Comparison of ENCODE assay signal across 14 cellular contexts in the genomic region with DNA sequence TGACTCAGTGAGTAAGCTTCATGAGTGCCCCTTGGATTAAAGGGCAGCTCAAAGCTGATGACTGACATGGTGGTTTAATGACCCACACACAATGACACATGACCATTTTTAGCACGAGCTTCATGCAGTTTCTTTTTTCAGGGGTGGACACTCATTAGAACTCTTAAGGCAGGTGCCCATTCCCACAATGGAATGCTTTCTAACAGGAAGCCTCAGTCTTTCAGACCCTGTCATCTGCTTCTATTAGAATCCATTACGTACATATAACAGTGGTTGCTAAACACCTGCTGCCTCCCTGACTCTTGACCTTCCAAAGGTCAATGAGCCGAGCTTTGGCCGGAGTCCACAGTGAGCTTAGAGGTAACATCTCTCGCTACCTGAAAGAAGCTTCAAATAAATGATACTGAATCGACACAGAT. TPM values are rescaled to one million over a fixed set of nuclear protein-coding genes. Genes with fewer than 3 reads are reported as not detected.
DNase-seq lines count a peak whose midpoint lies in the region; ATAC-seq and TF ChIP-seq lines count a peak whose summit lies in the region.
"Had no signal": no experiment of that assay in that cellular context is flagged by ENCODE, and none has a peak within 500 bp of the region (broad histone marks: within the 10 kb centered on the region; RNA-seq: fewer than 3 reads in every experiment).

No MANE protein-coding gene starts in this region.

- no peak overlapping the region for H3K4me3 Mint-ChIP-seq in activated CD4-positive, alpha-beta memory T cell treated with anti-CD3 and anti-CD28 coated beads for 36 hours
- H3K4me3 Mint-ChIP-seq: memory B cell had no signal

- peak overlapping the region in 1 of 2 donors; percentile 4 for H3K4me3 ChIP-seq in foreskin fibroblast (ENCODE audit: low read depth in 1 of 2, low read length in 2 of 2)
- H3K4me3 ChIP-seq in gastrocnemius medialis = no peak overlapping the region

- H3K4me1 ChIP-seq in gastrocnemius medialis = peaks cover 27 to 32% of the 10 kb centered on the region in 2 donors

- H3K9me3 ChIP-seq in gastrocnemius medialis = no peaks in the 10 kb centered on the region

- CTCF ChIA-PET in activated CD4-positive, alpha-beta memory T cell treated with anti-CD3 and anti-CD28 coated beads for 36 hours (lab: Charles Lee) = interaction anchor here (0.9 to 10.5 kb wide), 20 partner anchors 8 to 703 kb away, joined by 3 to 215 read pairs (median 8); a partner anchor contains a TSS

- TF ChIP-seq POLR2A in gastrocnemius medialis (IDR thresholded peaks at IDR 0.05) = no peak

- H3K27me3 Mint-ChIP-seq in activated CD4-positive, alpha-beta memory T cell treated with anti-CD3 and anti-CD28 coated beads for 36 hours = no peaks in the 10 kb centered on the region
- H3K27me3 Mint-ChIP-seq: memory B cell had no signal

- no peaks in the 10 kb centered on the region for H3K36me3 Mint-ChIP-seq in activated CD4-positive, alpha-beta memory T cell treated with anti-CD3 and anti-CD28 coated beads for 36 hours
- H3K36me3 Mint-ChIP-seq: memory B cell had no signal

- TF ChIP-seq CTCF in foreskin fibroblast (IDR thresholded peaks at IDR 0.05; ENCODE audit: low read depth, low read length) (no peak), gastrocnemius medialis (IDR thresholded peaks at IDR 0.05 in 4 of 5, conservative IDR thresholded peaks at IDR 0.05 in 1 of 5) (no peak), omental fat pad (IDR thresholded peaks at IDR 0.05) (no peak)

- H3K9me3 Mint-ChIP-seq in activated CD4-positive, alpha-beta memory T cell treated with anti-CD3 and anti-CD28 coated beads for 36 hours = no peaks in the 10 kb centered on the region
- H3K9me3 Mint-ChIP-seq: memory B cell had no signal

- in situ Hi-C loops in gastrocnemius medialis (cut with MboI; ENCODE audit: low sequenced_read_pairs in 4 of 4) = loop anchor here in 1 of 4 donors (5.0 kb wide), 1 partner anchor 63 kb away; no protein-coding TSS in a partner anchor

- no peaks in the 10 kb centered on the region for H3K4me1 Mint-ChIP-seq in activated CD4-positive, alpha-beta memory T cell treated with anti-CD3 and anti-CD28 coated beads for 36 hours (ENCODE audit: low read depth)

- ATAC-seq in gastrocnemius medialis = peak; percentile 30 to 41
- ATAC-seq in omental fat pad (ENCODE audit: low FRiP score) = no peak
- no peak for ATAC-seq in HG02840 (IDR thresholded peaks at IDR 0.05; ENCODE audit: low FRiP score, unreplicated experiment)

- no peaks in the 10 kb centered on the region for H3K36me3 ChIP-seq in gastrocnemius medialis

- POLR2A ChIA-PET in activated CD4-positive, alpha-beta memory T cell treated with anti-CD3 and anti-CD28 coated beads for 36 hours (lab: Charles Lee) = no interaction called here

- intact Hi-C loops in gastrocnemius medialis (cut with DNase I; ENCODE audit: low total_unique reads) = no loop called here
- intact Hi-C loops in activated CD4-positive, alpha-beta memory T cell treated with anti-CD3 and anti-CD28 coated beads for 36 hours (cut with micrococcal nuclease) = no loop called here

- DNase-seq in HCEC 1CT (peak; percentile 60), RPMI7951 (ENCODE audit: low read depth) (peak; percentile 88), foreskin fibroblast (peak; percentile 81 to 84), gastrocnemius medialis (no peak), omental fat pad (ENCODE audit: low spot score) (no peak)
- no peak for DNase-seq in activated CD4-positive, alpha-beta T cell treated with anti-CD3 and anti-CD28 coated beads, Interleukin-2, amount 50 U/mL, for 1 hour
- DNase-seq in activated CD4-positive, alpha-beta memory T cell treated with anti-CD3 and anti-CD28 coated beads for 36 hours = no peak
- DNase-seq: activated effector memory CD4-positive, alpha-beta T cell treated with anti-CD3 and anti-CD28 coated beads, Interleukin-2, amount 50 U/mL, for 16 hours; DMS79; NCI-H526; stimulated activated CD4-positive, alpha-beta T cell treated with anti-CD3 and anti-CD28 coated beads, Interleukin-4, amount 100 ng/mL, for 24 hours had no signal

- no peak overlapping the region for H3K27ac Mint-ChIP-seq in activated CD4-positive, alpha-beta memory T cell treated with anti-CD3 and anti-CD28 coated beads for 36 hours
- H3K27ac Mint-ChIP-seq: memory B cell had no signal

- peak overlapping the region; percentile 75 to 80 (median 76) for H3K27ac ChIP-seq in gastrocnemius medialis
- H3K27ac ChIP-seq: VCaP had no signal

- H3K27me3 ChIP-seq in gastrocnemius medialis = no peaks in the 10 kb centered on the region

RNA-seq across cellular contexts. Expression of a gene that starts 27.4 kb away (rescaled TPM):
- total RNA-seq in RPMI7951 (2014; rRNA removed; shearing (Covaris generic)) = 4.0 and 4.7 TPM in 2 replicates
- total RNA-seq in gastrocnemius medialis (1 to 10 TPM in 1 of 4 donors, under 1 TPM in 1, not detected in 2; 0.67 to 3.9 TPM), omental fat pad (under 1 TPM in 1 of 4 donors, not detected in 3; 0.84 TPM)
- total RNA-seq in activated CD4-positive, alpha-beta memory T cell treated with anti-CD3 and anti-CD28 coated beads for 36 hours = not detected

RNA-seq across cellular contexts. Expression of a gene that starts 47.3 kb away (rescaled TPM):
- 126 and 151 TPM in 2 replicates for total RNA-seq in RPMI7951 (2014; rRNA removed; shearing (Covaris generic))
- total RNA-seq in gastrocnemius medialis (10 to 100 TPM in 2 of 4 donors, 1 to 10 TPM in 2; 7.0 to 51.4 (median 13.0) TPM), omental fat pad (10 to 100 TPM in 2 of 4 donors, 1 to 10 TPM in 2; 4.0 to 24.4 (median 8.7) TPM)
- total RNA-seq in activated CD4-positive, alpha-beta memory T cell treated with anti-CD3 and anti-CD28 coated beads for 36 hours = 10 to 100 TPM; 17.1 to 21.9 TPM

Comparison
In these comparisons a context has a peak if more than half of its experiments do, and no peak if none do; other contexts are left out.
1. DNase-seq: peak in HCEC 1CT (single experiment), RPMI7951 (single experiment) and foreskin fibroblast (2 of 2); none in gastrocnemius medialis (0 of 2), omental fat pad (single experiment), activated CD4-positive, alpha-beta T cell treated with anti-CD3 and anti-CD28 coated beads, Interleukin-2, amount 50 U/mL, for 1 hour (single experiment) and activated CD4-positive, alpha-beta memory T cell treated with anti-CD3 and anti-CD28 coated beads for 36 hours (single experiment).
2. ATAC-seq: peak in gastrocnemius medialis (2 of 2); none in omental fat pad (single experiment) and HG02840 (single experiment).